ENCODE assay signal across 19 cellular contexts in the genomic region with DNA sequence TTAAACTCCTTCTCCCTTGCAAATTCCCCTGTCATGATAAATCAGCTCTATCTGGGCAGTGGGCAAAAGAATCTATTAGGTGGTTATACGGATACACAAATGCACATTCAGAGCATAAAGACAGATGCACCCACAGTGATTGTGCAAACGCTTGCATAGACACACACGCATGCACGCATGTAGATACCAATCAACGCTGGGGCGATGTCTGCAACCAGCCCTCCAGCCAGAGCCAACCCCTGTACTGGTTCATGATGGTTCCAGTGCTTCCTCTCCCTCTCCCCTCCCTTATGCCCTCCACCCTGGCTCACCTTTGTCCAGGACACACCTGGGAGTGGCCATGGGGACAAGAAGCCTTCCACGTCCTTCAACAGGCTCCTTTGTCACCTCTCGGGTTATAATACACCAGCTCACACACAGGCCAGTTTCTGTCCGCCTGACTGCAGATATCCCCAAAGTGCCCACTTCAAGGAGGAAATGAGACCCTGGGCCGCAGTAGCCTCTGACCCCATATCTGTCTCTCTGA.
"Had no signal": no experiment of that assay in that cellular context is flagged by ENCODE, and none has a peak within 500 bp of the region (broad histone marks: within the 10 kb centered on the region; RNA-seq: fewer than 3 reads in every experiment).

No MANE protein-coding gene starts in this region.

- H3K36me3 ChIP-seq: ovary, spleen, tibial artery had no signal

- H3K27ac ChIP-seq: coronary artery, ovary, tibial artery had no signal

- H3K27me3 ChIP-seq: body of pancreas, ovary, tibial artery had no signal

- DNase-seq: activated B cell treated with CpG ODN at 0.5 μM for 24 hours; activated CD4-positive, alpha-beta T cell treated with anti-CD3 and anti-CD28 coated beads for 48 hours; activated CD8-positive, alpha-beta T cell treated with anti-CD3 and anti-CD28 coated beads for 36 hours; activated gamma-delta T cell; activated naive CD8-positive, alpha-beta T cell treated with anti-CD3 and anti-CD28 coated beads for 36 hours; activated T-cell treated with anti-CD3 and anti-CD28 coated beads, Interleukin-2, amount 50 U/mL, for 48 hours; amygdala; body of pancreas; caudate nucleus; hippocampal formation; kidney glomerular epithelial cell; mesendoderm; ovary; spleen; tibial artery had no signal

- H3K4me3 ChIP-seq: body of pancreas, coronary artery, ovary, spleen, tibial artery had no signal

- FAIRE-seq: TTC549 had no signal

- ATAC-seq: activated CD8-positive, alpha-beta T cell treated with anti-CD3 and anti-CD28 coated beads for 36 hours; body of pancreas; esophagus mucosa; sciatic nerve had no signal

- H3K9me3 ChIP-seq: body of pancreas, ovary, spleen, tibial artery had no signal
